ENCODE assay signal across 38 cellular contexts in the genomic region with DNA sequence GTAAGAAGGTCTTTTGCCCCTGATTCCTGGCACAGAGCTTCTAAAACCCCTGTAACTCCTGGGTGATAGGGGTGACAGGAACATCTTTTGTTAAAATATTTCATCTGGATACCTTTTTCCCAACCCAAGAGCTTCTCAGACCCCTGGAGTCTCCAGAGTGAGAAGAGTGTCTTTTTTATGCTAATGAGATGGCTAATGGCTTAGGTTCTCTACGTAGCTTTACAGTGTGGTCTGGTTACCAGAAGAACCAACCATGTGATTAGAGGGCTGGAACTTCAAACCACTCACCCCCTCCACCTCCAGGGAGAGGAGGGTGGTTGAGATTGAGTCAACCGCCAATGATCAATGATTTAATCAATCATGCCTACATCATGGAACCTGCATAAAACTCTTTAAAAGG. TPM values are rescaled to one million over a fixed set of nuclear protein-coding genes. Genes with fewer than 3 reads are reported as not detected.
"Had no signal": no experiment of that assay in that cellular context is flagged by ENCODE, and none has a peak within 500 bp of the region (broad histone marks: within the 10 kb centered on the region; RNA-seq: fewer than 3 reads in every experiment).

No MANE protein-coding gene starts in this region.

- H3K27me3 ChIP-seq: adrenal gland, body of pancreas, brain microvascular endothelial cell, breast epithelium had no signal

- H3K4me3 Mint-ChIP-seq: activated CD4-positive, alpha-beta memory T cell treated with anti-CD3 and anti-CD28 coated beads for 36 hours; activated CD4-positive, alpha-beta T cell treated with anti-CD3 and anti-CD28 coated beads for 36 hours; activated CD4-positive, alpha-beta T cell treated with anti-CD3 and anti-CD28 coated beads, Interleukin-2, amount 10 ng/mL, durations not matched to agents 24 days and 14 days; activated CD8-positive, alpha-beta T cell treated with anti-CD3 and anti-CD28 coated beads for 36 hours; activated naive CD4-positive, alpha-beta T cell treated with anti-CD3 and anti-CD28 coated beads for 36 hours; activated naive CD8-positive, alpha-beta T cell treated with anti-CD3 and anti-CD28 coated beads for 36 hours; activated T-cell treated with anti-CD3 and anti-CD28 coated beads, Interleukin-2, amount 50 U/mL, for 4 hours; activated T-cell treated with anti-CD3 and anti-CD28 coated beads, Interleukin-2, amount 50 U/mL, for 72 hours; activated T-helper 1 cell treated with anti-CD3 and anti-CD28 coated beads, Interleukin-12 subunit alpha, Interleukin-12 subunit beta, Interleukin-2, Interleukin-4 antibody, amounts not matched to agents 30 ng/mL and 10 ng/mL and 1 ng/mL, durations not matched to agents 14 hours and 24 hours and 36 hours; activated T-helper 17 cell treated with anti-CD3 and anti-CD28 coated beads, Interleukin-2, amount 50 U/mL, for 72 hours; T-helper 1 cell treated with Interleukin-12 subunit alpha and Interleukin-12 subunit beta and Interleukin-4 antibody, amounts not matched to agents 30 μg/mL and 1 μg/mL, for 36 hours; T-helper 2 cell treated with Interferon-gamma antibody and Interleukin-4, amounts not matched to agents 5 μg/mL and 100 μg/mL, for 36 hours had no signal

- H3K9me3 Mint-ChIP-seq: activated CD4-positive, alpha-beta memory T cell treated with anti-CD3 and anti-CD28 coated beads for 36 hours; activated CD4-positive, alpha-beta T cell treated with anti-CD3 and anti-CD28 coated beads, Interleukin-2, amount 10 ng/mL, durations not matched to agents 24 days and 14 days; activated CD8-positive, alpha-beta T cell treated with anti-CD3 and anti-CD28 coated beads for 36 hours; activated naive CD4-positive, alpha-beta T cell treated with anti-CD3 and anti-CD28 coated beads for 36 hours; activated naive CD8-positive, alpha-beta T cell treated with anti-CD3 and anti-CD28 coated beads for 36 hours; activated T-cell treated with anti-CD3 and anti-CD28 coated beads, Interleukin-2, amount 50 U/mL, for 4 hours; activated T-cell treated with anti-CD3 and anti-CD28 coated beads, Interleukin-2, amount 50 U/mL, for 72 hours; activated T-helper 1 cell treated with anti-CD3 and anti-CD28 coated beads, Interleukin-12 subunit alpha, Interleukin-12 subunit beta, Interleukin-2, Interleukin-4 antibody, amounts not matched to agents 30 ng/mL and 10 ng/mL and 1 ng/mL, durations not matched to agents 14 hours and 24 hours and 36 hours; activated T-helper 17 cell treated with anti-CD3 and anti-CD28 coated beads, Interleukin-2, amount 50 U/mL, for 72 hours; T-helper 1 cell treated with Interleukin-12 subunit alpha and Interleukin-12 subunit beta and Interleukin-4 antibody, amounts not matched to agents 30 μg/mL and 1 μg/mL, for 36 hours; T-helper 2 cell treated with Interferon-gamma antibody and Interleukin-4, amounts not matched to agents 5 μg/mL and 100 μg/mL, for 36 hours had no signal

- H3K27ac Mint-ChIP-seq: activated CD4-positive, alpha-beta memory T cell treated with anti-CD3 and anti-CD28 coated beads for 36 hours; activated CD4-positive, alpha-beta T cell treated with anti-CD3 and anti-CD28 coated beads for 36 hours; activated CD4-positive, alpha-beta T cell treated with anti-CD3 and anti-CD28 coated beads, Interleukin-2, amount 10 ng/mL, durations not matched to agents 24 days and 14 days; activated CD8-positive, alpha-beta T cell treated with anti-CD3 and anti-CD28 coated beads for 36 hours; activated naive CD4-positive, alpha-beta T cell treated with anti-CD3 and anti-CD28 coated beads for 36 hours; activated naive CD4-positive, alpha-beta T cell treated with anti-CD3 and anti-CD28 coated beads, Interleukin-2, amount 50 U/mL, for 72 hours; activated naive CD8-positive, alpha-beta T cell treated with anti-CD3 and anti-CD28 coated beads for 36 hours; activated T-cell treated with anti-CD3 and anti-CD28 coated beads, Interleukin-2, amount 50 U/mL, for 72 hours; activated T-helper 1 cell treated with anti-CD3 and anti-CD28 coated beads, Interleukin-12 subunit alpha, Interleukin-12 subunit beta, Interleukin-2, Interleukin-4 antibody, amounts not matched to agents 30 ng/mL and 10 ng/mL and 1 ng/mL, durations not matched to agents 14 hours and 24 hours and 36 hours; activated T-helper 17 cell treated with anti-CD3 and anti-CD28 coated beads, Interleukin-2, amount 50 U/mL, for 72 hours; T-helper 1 cell treated with Interleukin-12 subunit alpha and Interleukin-12 subunit beta and Interleukin-4 antibody, amounts not matched to agents 30 μg/mL and 1 μg/mL, for 36 hours; T-helper 2 cell treated with Interferon-gamma antibody and Interleukin-4, amounts not matched to agents 5 μg/mL and 100 μg/mL, for 36 hours had no signal

- ATAC-seq: activated CD4-positive, alpha-beta T cell treated with anti-CD3 and anti-CD28 coated beads for 36 hours; activated CD4-positive, CD25-positive, alpha-beta regulatory T cell treated with anti-CD3 and anti-CD28 coated beads, Interleukin-2, amount 50 U/mL, for 24 hours; activated CD8-positive, alpha-beta T cell treated with anti-CD3 and anti-CD28 coated beads for 36 hours; activated naive CD4-positive, alpha-beta T cell treated with anti-CD3 and anti-CD28 coated beads, Interleukin-2, amount 50 U/mL, for 72 hours; activated T-cell treated with anti-CD3 and anti-CD28 coated beads, Interleukin-2, amount 50 U/mL, for 4 hours; activated T-cell treated with anti-CD3 and anti-CD28 coated beads, Interleukin-2, amount 50 U/mL, for 72 hours; activated T-helper 17 cell treated with anti-CD3 and anti-CD28 coated beads, Interleukin-2, amount 50 U/mL, for 72 hours; body of pancreas had no signal

- H3K27ac ChIP-seq: adrenal gland, body of pancreas, brain microvascular endothelial cell, breast epithelium, VCaP had no signal

- H3K4me1 ChIP-seq: adrenal gland, body of pancreas, breast epithelium had no signal

- H3K27me3 Mint-ChIP-seq: activated CD4-positive, alpha-beta memory T cell treated with anti-CD3 and anti-CD28 coated beads for 36 hours; activated CD4-positive, alpha-beta T cell treated with anti-CD3 and anti-CD28 coated beads for 36 hours; activated CD4-positive, alpha-beta T cell treated with anti-CD3 and anti-CD28 coated beads, Interleukin-2, amount 10 ng/mL, durations not matched to agents 24 days and 14 days; activated naive CD8-positive, alpha-beta T cell treated with anti-CD3 and anti-CD28 coated beads for 36 hours; activated T-helper 17 cell treated with anti-CD3 and anti-CD28 coated beads, Interleukin-2, amount 50 U/mL, for 72 hours had no signal

- H3K9me3 ChIP-seq: adrenal gland, body of pancreas, breast epithelium had no signal

- H3K4me1 Mint-ChIP-seq: activated CD4-positive, alpha-beta T cell treated with anti-CD3 and anti-CD28 coated beads for 36 hours; activated CD4-positive, alpha-beta T cell treated with anti-CD3 and anti-CD28 coated beads, Interleukin-2, amount 10 ng/mL, durations not matched to agents 24 days and 14 days; activated naive CD8-positive, alpha-beta T cell treated with anti-CD3 and anti-CD28 coated beads for 36 hours; activated T-helper 17 cell treated with anti-CD3 and anti-CD28 coated beads, Interleukin-2, amount 50 U/mL, for 72 hours had no signal

- H3K36me3 ChIP-seq: adrenal gland, brain microvascular endothelial cell, breast epithelium had no signal

- H3K36me3 Mint-ChIP-seq: activated CD4-positive, alpha-beta memory T cell treated with anti-CD3 and anti-CD28 coated beads for 36 hours; activated naive CD4-positive, alpha-beta T cell treated with anti-CD3 and anti-CD28 coated beads, Interleukin-2, amount 50 U/mL, for 72 hours; activated naive CD8-positive, alpha-beta T cell treated with anti-CD3 and anti-CD28 coated beads for 36 hours had no signal

- DNase-seq: activated CD4-positive, alpha-beta memory T cell treated with anti-CD3 and anti-CD28 coated beads for 36 hours; activated CD4-positive, alpha-beta T cell treated with anti-CD3 and anti-CD28 coated beads for 1 hour; activated CD4-positive, alpha-beta T cell treated with anti-CD3 and anti-CD28 coated beads for 36 hours; activated CD4-positive, alpha-beta T cell treated with anti-CD3 and anti-CD28 coated beads, Interleukin-2, amount 10 ng/mL, durations not matched to agents 24 days and 14 days; activated CD4-positive, alpha-beta T cell treated with anti-CD3 and anti-CD28 coated beads, Interleukin-2, amount 50 U/mL, for 1 hour; activated CD4-positive, alpha-beta T cell treated with anti-CD3 and anti-CD28 coated beads, Interleukin-2, amount 50 U/mL, for 4 hours; activated CD4-positive, CD25-positive, alpha-beta regulatory T cell; activated CD8-positive, alpha-beta memory T cell treated with anti-CD3 and anti-CD28 coated beads, Interleukin-2, amount 50 U/mL, for 4 hours; activated CD8-positive, alpha-beta T cell treated with anti-CD3 and anti-CD28 coated beads for 36 hours; activated effector memory CD4-positive, alpha-beta T cell treated with anti-CD3 and anti-CD28 coated beads, Interleukin-2, amount 50 U/mL, for 16 hours; activated gamma-delta T cell treated with Interleukin-2 at 50 U/mL for 16 hours; activated naive CD4-positive, alpha-beta T cell; activated naive CD4-positive, alpha-beta T cell treated with anti-CD3 and anti-CD28 coated beads for 36 hours; activated naive CD4-positive, alpha-beta T cell treated with anti-CD3 and anti-CD28 coated beads, Interleukin-2, amount 50 U/mL, for 16 hours; activated naive CD8-positive, alpha-beta T cell treated with anti-CD3 and anti-CD28 coated beads for 36 hours; activated T-cell treated with anti-CD3 and anti-CD28 coated beads for 4 hours; activated T-cell treated with anti-CD3 and anti-CD28 coated beads, Interleukin-2, amount 50 U/mL, for 1 hour; activated T-cell treated with anti-CD3 and anti-CD28 coated beads, Interleukin-2, amount 50 U/mL, for 4 hours; activated T-cell treated with anti-CD3 and anti-CD28 coated beads, Interleukin-2, amount 50 U/mL, for 72 hours; adrenal gland; amniotic stem cell; aorta; body of pancreas; brain microvascular endothelial cell; central memory CD4-positive, alpha-beta T cell; T-helper 1 cell; T-helper 2 cell; T-helper 9 cell had no signal

- H3K4me3 ChIP-seq: adrenal gland, body of pancreas, breast epithelium had no signal

RNA-seq across cellular contexts. Expression of a gene that starts 16.2 kb away (rescaled TPM):
- total RNA-seq: activated CD4-positive, alpha-beta memory T cell treated with anti-CD3 and anti-CD28 coated beads for 36 hours; activated CD4-positive, alpha-beta T cell treated with anti-CD3 and anti-CD28 coated beads for 36 hours; activated CD4-positive, alpha-beta T cell treated with anti-CD3 and anti-CD28 coated beads, Interleukin-2, amount 10 ng/mL, durations not matched to agents 24 days and 14 days; activated CD8-positive, alpha-beta memory T cell treated with anti-CD3 and anti-CD28 coated beads for 36 hours; activated CD8-positive, alpha-beta T cell treated with anti-CD3 and anti-CD28 coated beads for 36 hours; activated naive CD4-positive, alpha-beta T cell treated with anti-CD3 and anti-CD28 coated beads for 36 hours; activated naive CD4-positive, alpha-beta T cell treated with anti-CD3 and anti-CD28 coated beads, Interleukin-2, amount 50 U/mL, for 72 hours; activated naive CD8-positive, alpha-beta T cell treated with anti-CD3 and anti-CD28 coated beads for 36 hours; activated T-cell treated with anti-CD3 and anti-CD28 coated beads, Interleukin-2, amount 50 U/mL, for 4 hours; activated T-cell treated with anti-CD3 and anti-CD28 coated beads, Interleukin-2, amount 50 U/mL, for 72 hours; activated T-helper 1 cell treated with anti-CD3 and anti-CD28 coated beads, Interleukin-12 subunit alpha, Interleukin-12 subunit beta, Interleukin-2, Interleukin-4 antibody, amounts not matched to agents 30 ng/mL and 10 ng/mL and 1 ng/mL, durations not matched to agents 14 hours and 24 hours and 36 hours; activated T-helper 17 cell treated with anti-CD3 and anti-CD28 coated beads, Interleukin-2, amount 50 U/mL, for 72 hours; cardiac septum had no signal
- polyA plus RNA-seq: aorta had no signal
